In the genomic region with DNA sequence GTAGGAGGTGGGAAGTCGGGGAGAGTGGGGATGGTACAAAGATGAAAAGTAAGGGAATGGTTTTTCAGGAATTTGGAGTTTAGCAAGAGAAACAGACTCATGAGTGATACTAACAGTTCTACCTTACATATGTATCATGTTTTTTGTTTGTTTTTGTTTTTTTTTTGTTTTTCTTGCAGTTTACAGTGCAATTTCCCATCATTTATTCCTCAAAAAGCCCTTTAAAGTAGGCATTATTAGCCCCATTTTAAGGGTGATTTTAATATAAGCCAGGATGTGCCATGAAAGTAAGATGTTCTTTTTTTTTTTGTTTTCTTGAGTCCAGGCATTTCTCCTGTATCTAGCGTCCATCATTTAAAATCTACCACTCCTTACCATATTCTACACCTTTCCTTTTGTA, we compare ENCODE assay signal across 29 cellular contexts.
"Had no signal": no experiment of that assay in that cellular context is flagged by ENCODE, and none has a peak within 500 bp of the region (broad histone marks: within the 10 kb centered on the region; RNA-seq: fewer than 3 reads in every experiment).

No MANE protein-coding gene starts in this region.

- FAIRE-seq: colon, endometrium, keratinocyte had no signal

- H3K27me3 ChIP-seq: heart right ventricle, sigmoid colon, stomach, thyroid gland, vagina had no signal

- DNase-seq: effector memory CD4-positive, alpha-beta T cell; erythroblast; esophagus squamous epithelium; foreskin melanocyte; glutamatergic neuron; heart right ventricle; hippocampal formation; left ventricle myocardium superior; lower lobe of right lung; mucosa of descending colon; naive B cell; psoas muscle; right cardiac atrium; sigmoid colon; stimulated activated CD4-positive, alpha-beta T cell treated with anti-CD3 and anti-CD28 coated beads, Interleukin-2, amount 100 ng/mL, for 24 hours; stimulated activated CD4-positive, alpha-beta T cell treated with anti-CD3 and anti-CD28 coated beads, Interleukin-4, amount 100 ng/mL, for 24 hours; stimulated activated naive CD4-positive, alpha-beta T cell treated with Interleukin-2 at 50 U/mL for 16 hours; stomach; thyroid gland; trophoblast cell had no signal

- H3K9me3 Mint-ChIP-seq: dendritic cell treated with granulocyte-macrophage colony-stimulating factor and Interleukin-4, amounts not matched to agents 40 ng/mL and 50 ng/mL, for 4 days; memory B cell; naive B cell; natural killer cell treated with Interleukin-12 subunit alpha and Interleukin-12 subunit beta and Interleukin-15 and Interleukin-18, amount 100 ng/mL, for 72 hours; neural crest cell; stimulated activated effector memory CD8-positive, alpha-beta T cell treated with anti-CD3 and anti-CD28 coated beads, Interleukin-12 subunit alpha, Interleukin-12 subunit beta, amount 100 ng/mL, for 72 hours had no signal

- H3K4me3 Mint-ChIP-seq: dendritic cell treated with granulocyte-macrophage colony-stimulating factor and Interleukin-4, amounts not matched to agents 40 ng/mL and 50 ng/mL, for 4 days; memory B cell; naive B cell; natural killer cell treated with Interleukin-12 subunit alpha and Interleukin-12 subunit beta and Interleukin-15 and Interleukin-18, amount 100 ng/mL, for 72 hours; neural crest cell; stimulated activated effector memory CD8-positive, alpha-beta T cell treated with anti-CD3 and anti-CD28 coated beads, Interleukin-12 subunit alpha, Interleukin-12 subunit beta, amount 100 ng/mL, for 72 hours had no signal

- H3K4me3 ChIP-seq: esophagus squamous epithelium, heart right ventricle, lower lobe of right lung, mucosa of descending colon, psoas muscle, sigmoid colon, stomach, thyroid gland, vagina had no signal

- H3K27ac ChIP-seq: esophagus squamous epithelium, heart right ventricle, lower lobe of right lung, psoas muscle, sigmoid colon, stomach, thyroid gland, vagina had no signal

- H3K36me3 ChIP-seq: esophagus squamous epithelium, heart right ventricle, lower lobe of right lung, sigmoid colon, stomach, thyroid gland, vagina had no signal

- ATAC-seq: heart right ventricle; left ventricle myocardium superior; lower lobe of right lung; mucosa of descending colon; natural killer cell treated with Interleukin-12 subunit alpha and Interleukin-12 subunit beta and Interleukin-15 and Interleukin-18, amount 100 ng/mL, for 72 hours; psoas muscle; right cardiac atrium; stimulated activated effector memory CD8-positive, alpha-beta T cell treated with anti-CD3 and anti-CD28 coated beads, Interleukin-12 subunit alpha, Interleukin-12 subunit beta, amount 100 ng/mL, for 72 hours had no signal

- H3K27ac Mint-ChIP-seq: dendritic cell treated with granulocyte-macrophage colony-stimulating factor and Interleukin-4, amounts not matched to agents 40 ng/mL and 50 ng/mL, for 4 days; memory B cell; natural killer cell treated with Interleukin-12 subunit alpha and Interleukin-12 subunit beta and Interleukin-15 and Interleukin-18, amount 100 ng/mL, for 72 hours; stimulated activated effector memory CD8-positive, alpha-beta T cell treated with anti-CD3 and anti-CD28 coated beads, Interleukin-12 subunit alpha, Interleukin-12 subunit beta, amount 100 ng/mL, for 72 hours had no signal

- H3K4me1 Mint-ChIP-seq: memory B cell; stimulated activated effector memory CD8-positive, alpha-beta T cell treated with anti-CD3 and anti-CD28 coated beads, Interleukin-12 subunit alpha, Interleukin-12 subunit beta, amount 100 ng/mL, for 72 hours had no signal

- H3K9me3 ChIP-seq: esophagus squamous epithelium, heart right ventricle, lower lobe of right lung, mucosa of descending colon, psoas muscle, sigmoid colon, stomach, thyroid gland, vagina had no signal

- H3K4me1 ChIP-seq: esophagus squamous epithelium, lower lobe of right lung, psoas muscle, sigmoid colon, stomach, thyroid gland, vagina had no signal

- H3K36me3 Mint-ChIP-seq: memory B cell; naive B cell; natural killer cell treated with Interleukin-12 subunit alpha and Interleukin-12 subunit beta and Interleukin-15 and Interleukin-18, amount 100 ng/mL, for 72 hours; stimulated activated effector memory CD8-positive, alpha-beta T cell treated with anti-CD3 and anti-CD28 coated beads, Interleukin-12 subunit alpha, Interleukin-12 subunit beta, amount 100 ng/mL, for 72 hours had no signal
